In the genomic region with DNA sequence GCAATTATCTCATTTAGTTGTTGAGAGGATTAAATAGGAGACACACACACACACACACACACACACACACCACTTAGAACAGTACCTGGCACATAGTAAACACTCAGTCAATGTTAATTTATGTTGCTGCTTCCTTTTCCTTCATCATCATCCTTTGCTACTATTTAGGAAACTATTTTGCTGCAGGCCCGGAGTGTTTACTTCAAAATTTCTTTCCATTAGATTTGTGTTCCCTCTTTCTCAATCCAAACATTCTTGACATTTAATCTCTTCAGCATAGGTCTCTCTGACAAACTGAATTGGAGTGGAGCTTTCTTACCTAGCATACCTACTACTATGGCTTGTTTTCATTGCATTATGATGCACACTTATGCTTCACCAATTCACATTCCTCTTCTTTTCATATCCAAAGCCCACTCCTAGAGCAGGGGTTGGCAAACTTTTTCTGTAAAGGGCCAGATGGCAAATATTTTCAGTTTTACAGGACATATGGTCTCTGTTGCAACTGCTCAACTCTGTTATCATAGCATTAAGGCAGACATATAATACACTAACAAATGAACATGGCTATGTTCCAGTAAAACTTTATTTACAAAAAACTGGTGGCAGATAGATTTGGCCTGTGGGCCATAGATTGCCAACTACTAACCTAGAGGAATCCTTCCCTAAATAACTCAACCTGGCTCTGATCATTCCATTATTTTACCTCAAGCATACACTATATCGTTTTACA, we compare ENCODE assay signal across 1 cellular context.
TF ChIP-seq lines count a peak whose summit lies in the region.

No MANE protein-coding gene starts in this region.

TF ChIP-seq in GM23338, 12 proteins besides CTCF, POLR2A, EP300 and RAD21:
- no peak for TF ChIP-seq NANOG (IDR thresholded peaks at IDR 0.05; ENCODE audit: borderline replicate concordance)
- TF ChIP-seq EZH2phosphoT487 (IDR thresholded peaks at IDR 0.05; ENCODE audit: unreplicated experiment): no peak
- no peak for TF ChIP-seq CREB1 (CRISPR knock-in tag; IDR thresholded peaks at IDR 0.05; ENCODE audit: low read depth)
- TF ChIP-seq, protein P1, sequence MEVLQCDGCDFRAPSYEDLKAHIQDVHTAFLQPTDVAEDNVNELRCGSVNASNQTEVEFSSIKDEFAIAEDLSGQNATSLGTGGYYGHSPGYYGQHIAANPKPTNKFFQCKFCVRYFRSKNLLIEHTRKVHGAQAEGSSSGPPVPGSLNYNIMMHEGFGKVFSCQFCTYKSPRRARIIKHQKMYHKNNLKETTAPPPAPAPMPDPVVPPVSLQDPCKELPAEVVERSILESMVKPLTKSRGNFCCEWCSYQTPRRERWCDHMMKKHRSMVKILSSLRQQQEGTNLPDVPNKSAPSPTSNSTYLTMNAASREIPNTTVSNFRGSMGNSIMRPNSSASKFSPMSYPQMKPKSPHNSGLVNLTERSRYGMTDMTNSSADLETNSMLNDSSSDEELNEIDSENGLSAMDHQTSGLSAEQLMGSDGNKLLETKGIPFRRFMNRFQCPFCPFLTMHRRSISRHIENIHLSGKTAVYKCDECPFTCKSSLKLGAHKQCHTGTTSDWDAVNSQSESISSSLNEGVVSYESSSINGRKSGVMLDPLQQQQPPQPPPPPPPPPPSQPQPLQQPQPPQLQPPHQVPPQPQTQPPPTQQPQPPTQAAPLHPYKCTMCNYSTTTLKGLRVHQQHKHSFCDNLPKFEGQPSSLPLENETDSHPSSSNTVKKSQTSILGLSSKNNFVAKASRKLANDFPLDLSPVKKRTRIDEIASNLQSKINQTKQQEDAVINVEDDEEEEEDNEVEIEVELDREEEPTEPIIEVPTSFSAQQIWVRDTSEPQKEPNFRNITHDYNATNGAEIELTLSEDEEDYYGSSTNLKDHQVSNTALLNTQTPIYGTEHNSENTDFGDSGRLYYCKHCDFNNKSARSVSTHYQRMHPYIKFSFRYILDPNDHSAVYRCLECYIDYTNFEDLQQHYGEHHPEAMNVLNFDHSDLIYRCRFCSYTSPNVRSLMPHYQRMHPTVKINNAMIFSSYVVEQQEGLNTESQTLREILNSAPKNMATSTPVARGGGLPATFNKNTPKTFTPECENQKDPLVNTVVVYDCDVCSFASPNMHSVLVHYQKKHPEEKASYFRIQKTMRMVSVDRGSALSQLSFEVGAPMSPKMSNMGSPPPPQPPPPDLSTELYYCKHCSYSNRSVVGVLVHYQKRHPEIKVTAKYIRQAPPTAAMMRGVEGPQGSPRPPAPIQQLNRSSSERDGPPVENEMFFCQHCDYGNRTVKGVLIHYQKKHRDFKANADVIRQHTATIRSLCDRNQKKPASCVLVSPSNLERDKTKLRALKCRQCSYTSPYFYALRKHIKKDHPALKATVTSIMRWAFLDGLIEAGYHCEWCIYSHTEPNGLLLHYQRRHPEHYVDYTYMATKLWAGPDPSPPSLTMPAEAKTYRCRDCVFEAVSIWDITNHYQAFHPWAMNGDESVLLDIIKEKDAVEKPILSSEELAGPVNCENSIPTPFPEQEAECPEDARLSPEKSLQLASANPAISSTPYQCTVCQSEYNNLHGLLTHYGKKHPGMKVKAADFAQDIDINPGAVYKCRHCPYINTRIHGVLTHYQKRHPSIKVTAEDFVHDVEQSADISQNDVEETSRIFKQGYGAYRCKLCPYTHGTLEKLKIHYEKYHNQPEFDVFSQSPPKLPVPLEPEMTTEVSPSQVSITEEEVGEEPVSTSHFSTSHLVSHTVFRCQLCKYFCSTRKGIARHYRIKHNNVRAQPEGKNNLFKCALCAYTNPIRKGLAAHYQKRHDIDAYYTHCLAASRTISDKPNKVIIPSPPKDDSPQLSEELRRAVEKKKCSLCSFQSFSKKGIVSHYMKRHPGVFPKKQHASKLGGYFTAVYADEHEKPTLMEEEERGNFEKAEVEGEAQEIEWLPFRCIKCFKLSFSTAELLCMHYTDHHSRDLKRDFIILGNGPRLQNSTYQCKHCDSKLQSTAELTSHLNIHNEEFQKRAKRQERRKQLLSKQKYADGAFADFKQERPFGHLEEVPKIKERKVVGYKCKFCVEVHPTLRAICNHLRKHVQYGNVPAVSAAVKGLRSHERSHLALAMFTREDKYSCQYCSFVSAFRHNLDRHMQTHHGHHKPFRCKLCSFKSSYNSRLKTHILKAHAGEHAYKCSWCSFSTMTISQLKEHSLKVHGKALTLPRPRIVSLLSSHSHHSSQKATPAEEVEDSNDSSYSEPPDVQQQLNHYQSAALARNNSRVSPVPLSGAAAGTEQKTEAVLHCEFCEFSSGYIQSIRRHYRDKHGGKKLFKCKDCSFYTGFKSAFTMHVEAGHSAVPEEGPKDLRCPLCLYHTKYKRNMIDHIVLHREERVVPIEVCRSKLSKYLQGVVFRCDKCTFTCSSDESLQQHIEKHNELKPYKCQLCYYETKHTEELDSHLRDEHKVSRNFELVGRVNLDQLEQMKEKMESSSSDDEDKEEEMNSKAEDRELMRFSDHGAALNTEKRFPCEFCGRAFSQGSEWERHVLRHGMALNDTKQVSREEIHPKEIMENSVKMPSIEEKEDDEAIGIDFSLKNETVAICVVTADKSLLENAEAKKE (CRISPR knock-in tag; IDR thresholded peaks at IDR 0.05): no peak
- no peak for TF ChIP-seq JUNB (IDR thresholded peaks at IDR 0.05; ENCODE audit: unreplicated experiment)
- TF ChIP-seq, protein P2, sequence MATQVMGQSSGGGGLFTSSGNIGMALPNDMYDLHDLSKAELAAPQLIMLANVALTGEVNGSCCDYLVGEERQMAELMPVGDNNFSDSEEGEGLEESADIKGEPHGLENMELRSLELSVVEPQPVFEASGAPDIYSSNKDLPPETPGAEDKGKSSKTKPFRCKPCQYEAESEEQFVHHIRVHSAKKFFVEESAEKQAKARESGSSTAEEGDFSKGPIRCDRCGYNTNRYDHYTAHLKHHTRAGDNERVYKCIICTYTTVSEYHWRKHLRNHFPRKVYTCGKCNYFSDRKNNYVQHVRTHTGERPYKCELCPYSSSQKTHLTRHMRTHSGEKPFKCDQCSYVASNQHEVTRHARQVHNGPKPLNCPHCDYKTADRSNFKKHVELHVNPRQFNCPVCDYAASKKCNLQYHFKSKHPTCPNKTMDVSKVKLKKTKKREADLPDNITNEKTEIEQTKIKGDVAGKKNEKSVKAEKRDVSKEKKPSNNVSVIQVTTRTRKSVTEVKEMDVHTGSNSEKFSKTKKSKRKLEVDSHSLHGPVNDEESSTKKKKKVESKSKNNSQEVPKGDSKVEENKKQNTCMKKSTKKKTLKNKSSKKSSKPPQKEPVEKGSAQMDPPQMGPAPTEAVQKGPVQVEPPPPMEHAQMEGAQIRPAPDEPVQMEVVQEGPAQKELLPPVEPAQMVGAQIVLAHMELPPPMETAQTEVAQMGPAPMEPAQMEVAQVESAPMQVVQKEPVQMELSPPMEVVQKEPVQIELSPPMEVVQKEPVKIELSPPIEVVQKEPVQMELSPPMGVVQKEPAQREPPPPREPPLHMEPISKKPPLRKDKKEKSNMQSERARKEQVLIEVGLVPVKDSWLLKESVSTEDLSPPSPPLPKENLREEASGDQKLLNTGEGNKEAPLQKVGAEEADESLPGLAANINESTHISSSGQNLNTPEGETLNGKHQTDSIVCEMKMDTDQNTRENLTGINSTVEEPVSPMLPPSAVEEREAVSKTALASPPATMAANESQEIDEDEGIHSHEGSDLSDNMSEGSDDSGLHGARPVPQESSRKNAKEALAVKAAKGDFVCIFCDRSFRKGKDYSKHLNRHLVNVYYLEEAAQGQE (IDR thresholded peaks at IDR 0.05; ENCODE audit: unreplicated experiment): no peak
- no peak for TF ChIP-seq ZNF114 (CRISPR knock-in tag; IDR thresholded peaks at IDR 0.05)
- TF ChIP-seq ZNF331 (CRISPR knock-in tag; IDR thresholded peaks at IDR 0.05; ENCODE audit: low read depth): no peak
- TF ChIP-seq POLR2AphosphoS5 (IDR thresholded peaks at IDR 0.05; ENCODE audit: low read depth): no peak
- TF ChIP-seq EZH2 (IDR thresholded peaks at IDR 0.05; ENCODE audit: low read depth, unreplicated experiment): no peak
- TF ChIP-seq, protein P3, sequence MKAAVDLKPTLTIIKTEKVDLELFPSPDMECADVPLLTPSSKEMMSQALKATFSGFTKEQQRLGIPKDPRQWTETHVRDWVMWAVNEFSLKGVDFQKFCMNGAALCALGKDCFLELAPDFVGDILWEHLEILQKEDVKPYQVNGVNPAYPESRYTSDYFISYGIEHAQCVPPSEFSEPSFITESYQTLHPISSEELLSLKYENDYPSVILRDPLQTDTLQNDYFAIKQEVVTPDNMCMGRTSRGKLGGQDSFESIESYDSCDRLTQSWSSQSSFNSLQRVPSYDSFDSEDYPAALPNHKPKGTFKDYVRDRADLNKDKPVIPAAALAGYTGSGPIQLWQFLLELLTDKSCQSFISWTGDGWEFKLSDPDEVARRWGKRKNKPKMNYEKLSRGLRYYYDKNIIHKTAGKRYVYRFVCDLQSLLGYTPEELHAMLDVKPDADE (IDR thresholded peaks at IDR 0.05): no peak
- TF ChIP-seq STAT1 (IDR thresholded peaks at IDR 0.05; ENCODE audit: unreplicated experiment): no peak
